In the genomic region with DNA sequence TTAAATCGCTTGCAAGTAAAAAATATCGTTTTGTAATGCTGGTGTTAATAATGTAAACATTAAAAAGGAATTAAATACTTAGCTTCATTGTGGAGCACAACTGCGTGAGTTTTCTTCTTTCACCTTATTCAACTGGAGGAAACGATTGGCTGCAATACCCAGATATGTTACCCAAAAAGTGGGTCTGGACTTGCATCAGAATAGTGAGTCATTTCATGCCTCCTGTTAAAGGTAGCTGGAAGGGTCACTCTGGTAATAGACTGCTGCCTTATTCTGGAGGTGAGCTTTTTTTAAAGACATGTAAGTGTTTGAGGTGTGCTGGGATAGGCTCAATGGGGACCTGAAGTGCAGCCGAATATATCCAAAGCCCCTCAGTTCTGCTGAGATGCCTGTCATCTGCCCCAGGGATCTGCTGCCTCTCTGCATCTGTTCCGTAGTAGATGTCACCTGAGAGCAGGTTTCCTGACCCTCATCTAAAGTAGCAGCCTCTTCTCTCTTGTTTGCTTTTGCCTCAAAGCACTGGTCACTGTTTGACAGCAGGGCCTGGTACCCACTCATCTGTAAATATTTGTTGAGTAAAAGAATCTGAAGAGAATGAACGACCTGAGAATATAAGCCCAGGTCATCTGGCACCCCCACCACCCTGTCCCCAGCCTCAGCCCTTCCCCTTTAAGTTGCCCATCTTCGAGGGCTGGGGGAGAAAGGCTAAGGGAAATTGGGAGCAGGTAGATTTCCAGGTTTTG, we compare ENCODE assay signal across 18 cellular contexts. TPM values are rescaled to one million over a fixed set of nuclear protein-coding genes. Genes with fewer than 3 reads are reported as not detected.
DNase-seq lines count a peak whose midpoint lies in the region; ATAC-seq and TF ChIP-seq lines count a peak whose summit lies in the region.
"Had no signal": no experiment of that assay in that cellular context is flagged by ENCODE, and none has a peak within 500 bp of the region (broad histone marks: within the 10 kb centered on the region; RNA-seq: fewer than 3 reads in every experiment).

No MANE protein-coding gene starts in this region.

- no peaks in the 10 kb centered on the region for H3K27me3 ChIP-seq in thyroid gland
- H3K27me3 ChIP-seq: ovary had no signal

- no peaks in the 10 kb centered on the region for H3K36me3 ChIP-seq in thyroid gland
- H3K36me3 ChIP-seq: ovary had no signal

- no peak overlapping the region for H3K4me3 ChIP-seq in thyroid gland (replicated peaks in 1 of 3)
- H3K4me3 ChIP-seq: ovary had no signal

- intact Hi-C loops in thyroid gland (cut with DNase I): no loop called here

- no peaks in the 10 kb centered on the region for H3K9me3 ChIP-seq in thyroid gland
- H3K9me3 ChIP-seq: ovary had no signal

- no peak overlapping the region for H3K4me3 Mint-ChIP-seq in activated T-helper 17 cell treated with anti-CD3 and anti-CD28 coated beads, Interleukin-2, amount 50 U/mL, for 72 hours
- no peak overlapping the region for H3K4me3 Mint-ChIP-seq in stimulated activated memory B cell treated with anti-CD40 and anti-IgM and Interleukin-4, amounts not matched to agents 10 μg/mL and 1 μg/mL and 100 μg/mL, for 72 hours
- H3K4me3 Mint-ChIP-seq: activated T-cell treated with anti-CD3 and anti-CD28 coated beads, Interleukin-2, amount 50 U/mL, for 24 hours had no signal

- peaks cover 1% of the 10 kb centered on the region for H3K4me1 Mint-ChIP-seq in activated T-helper 17 cell treated with anti-CD3 and anti-CD28 coated beads, Interleukin-2, amount 50 U/mL, for 72 hours
- peaks cover 34% of the 10 kb centered on the region for H3K4me1 Mint-ChIP-seq in stimulated activated memory B cell treated with anti-CD40 and anti-IgM and Interleukin-4, amounts not matched to agents 10 μg/mL and 1 μg/mL and 100 μg/mL, for 72 hours

- no peak overlapping the region for H3K27ac Mint-ChIP-seq in activated T-helper 17 cell treated with anti-CD3 and anti-CD28 coated beads, Interleukin-2, amount 50 U/mL, for 72 hours
- H3K27ac Mint-ChIP-seq in stimulated activated memory B cell treated with anti-CD40 and anti-IgM and Interleukin-4, amounts not matched to agents 10 μg/mL and 1 μg/mL and 100 μg/mL, for 72 hours: no peak overlapping the region
- H3K27ac Mint-ChIP-seq: activated T-cell treated with anti-CD3 and anti-CD28 coated beads, Interleukin-2, amount 50 U/mL, for 24 hours had no signal

- 58% methylated on average over 8 of the region's 8 CpGs for WGBS in thyroid gland, 2 donors

- peaks cover 7% of the 10 kb centered on the region for H3K27me3 Mint-ChIP-seq in activated T-helper 17 cell treated with anti-CD3 and anti-CD28 coated beads, Interleukin-2, amount 50 U/mL, for 72 hours
- H3K27me3 Mint-ChIP-seq in stimulated activated memory B cell treated with anti-CD40 and anti-IgM and Interleukin-4, amounts not matched to agents 10 μg/mL and 1 μg/mL and 100 μg/mL, for 72 hours: no peaks in the 10 kb centered on the region
- H3K27me3 Mint-ChIP-seq: activated T-cell treated with anti-CD3 and anti-CD28 coated beads, Interleukin-2, amount 50 U/mL, for 24 hours had no signal

- DNase-seq in NCI-H1092 treated with DMSO at 0.1 percent for 48 hours (lab: John Stamatoyannopoulos, UW) (peak; percentile 51), NCI-H1092 (lab: John Stamatoyannopoulos, UW) (no peak), SHP77 (lab: John Stamatoyannopoulos, UW) (peak; percentile 33 to 44), left kidney (ENCODE audit: low read depth, low spot score) (peak; percentile 46), thyroid gland (peak in 1 of 2 donors; percentile 41), nucleus accumbens (lab: John Stamatoyannopoulos, UW) (no peak)
- DNase-seq: activated CD4-positive, alpha-beta T cell treated with anti-CD3 and anti-CD28 coated beads, Interleukin-2, amount 50 U/mL, for 1 hour; activated T-cell treated with anti-CD3 and anti-CD28 coated beads, Interleukin-2, amount 50 U/mL, for 24 hours; cerebellar nuclear complex; EL; islet precursor cell; NCI-H1694; NCI-H82; SIG-M5 had no signal

- peaks cover 50 to 60% of the 10 kb centered on the region in 2 donors for H3K4me1 ChIP-seq in thyroid gland

- H3K9me3 Mint-ChIP-seq in activated T-helper 17 cell treated with anti-CD3 and anti-CD28 coated beads, Interleukin-2, amount 50 U/mL, for 72 hours: no peaks in the 10 kb centered on the region
- no peaks in the 10 kb centered on the region for H3K9me3 Mint-ChIP-seq in stimulated activated memory B cell treated with anti-CD40 and anti-IgM and Interleukin-4, amounts not matched to agents 10 μg/mL and 1 μg/mL and 100 μg/mL, for 72 hours
- H3K9me3 Mint-ChIP-seq: activated T-cell treated with anti-CD3 and anti-CD28 coated beads, Interleukin-2, amount 50 U/mL, for 24 hours had no signal

- H3K27ac ChIP-seq in thyroid gland: peak overlapping the region; percentile 26 to 74 (median 62)
- H3K27ac ChIP-seq: KMS-11, ovary had no signal

- no peak for ATAC-seq in activated T-helper 17 cell treated with anti-CD3 and anti-CD28 coated beads, Interleukin-2, amount 50 U/mL, for 72 hours (replicated peaks)
- no peak for ATAC-seq in stimulated activated memory B cell treated with anti-CD40 and anti-IgM and Interleukin-4, amounts not matched to agents 10 μg/mL and 1 μg/mL and 100 μg/mL, for 72 hours

- TF ChIP-seq CTCF in thyroid gland (IDR thresholded peaks at IDR 0.05): no peak

- H3K36me3 Mint-ChIP-seq in activated T-helper 17 cell treated with anti-CD3 and anti-CD28 coated beads, Interleukin-2, amount 50 U/mL, for 72 hours (ENCODE audit: low read depth): no peaks in the 10 kb centered on the region
- no peaks in the 10 kb centered on the region for H3K36me3 Mint-ChIP-seq in stimulated activated memory B cell treated with anti-CD40 and anti-IgM and Interleukin-4, amounts not matched to agents 10 μg/mL and 1 μg/mL and 100 μg/mL, for 72 hours

- no peak for TF ChIP-seq POLR2A in thyroid gland (IDR thresholded peaks at IDR 0.05)

RNA-seq across cellular contexts. Expression of a gene that starts 5.6 kb away (rescaled TPM):
- 10 to 100 TPM; 21.1 to 74.7 (median 32.7) TPM for total RNA-seq in thyroid gland
- 100 to 1,000 TPM in 1 of 2 donors, 10 to 100 TPM in 1; 65.5 to 112 TPM for total RNA-seq in activated T-helper 17 cell treated with anti-CD3 and anti-CD28 coated beads, Interleukin-2, amount 50 U/mL, for 72 hours

RNA-seq across cellular contexts. Expression of a gene that starts 29.6 kb away (rescaled TPM):
- 10 to 100 TPM in 3 of 4 donors, 1 to 10 TPM in 1; 7.9 to 20.5 (median 17.1) TPM for total RNA-seq in thyroid gland
- total RNA-seq in activated T-helper 17 cell treated with anti-CD3 and anti-CD28 coated beads, Interleukin-2, amount 50 U/mL, for 72 hours: not detected

Comparison
In these comparisons a context has a peak if more than half of its experiments do, and no peak if none do; other contexts are left out.
1. DNase-seq: peak in NCI-H1092 treated with DMSO at 0.1 percent for 48 hours (single experiment), SHP77 (2 of 2) and left kidney (single experiment); none in NCI-H1092 (single experiment) and nucleus accumbens (0 of 56).
2. RNA of a gene that starts 29.6 kb away (total RNA-seq): 7.9 to 20.5 TPM in thyroid gland; not detected in activated T-helper 17 cell treated with anti-CD3 and anti-CD28 coated beads, Interleukin-2, amount 50 U/mL, for 72 hours; every median in the first group is over 4 times any median in the second.